Comparison of ENCODE assay signal across 1 cellular context in genomic region chr16:75485230-75486013, GRCh38.
TF ChIP-seq lines count a peak whose summit lies in the region.

No MANE protein-coding gene starts in this region.

TF ChIP-seq in WTC11, 78 proteins besides CTCF, POLR2A, EP300 and RAD21 (continued from another document):
- TF ChIP-seq ZNF532 (CRISPR knock-in tag; IDR thresholded peaks at IDR 0.05; ENCODE audit: borderline replicate concordance) (no peak), TEAD4 (CRISPR knock-in tag; IDR thresholded peaks at IDR 0.05) (no peak), JAZF1 (CRISPR knock-in tag; IDR thresholded peaks at IDR 0.05) (no peak), NR2C2 (CRISPR knock-in tag; IDR thresholded peaks at IDR 0.05) (no peak), NFE2L1 (CRISPR knock-in tag; IDR thresholded peaks at IDR 0.05) (no peak), ZNF138 (CRISPR knock-in tag; conservative IDR thresholded peaks at IDR 0.05) (no peak)
